Comparison of ENCODE assay signal across 22 cellular contexts in genomic region chr19:51351266-51351990, GRCh38. TPM values are rescaled to one million over a fixed set of nuclear protein-coding genes. Genes with fewer than 3 reads are reported as not detected.
DNase-seq lines count a peak whose midpoint lies in the region; ATAC-seq and TF ChIP-seq lines count a peak whose summit lies in the region.
"Had no signal": no experiment of that assay in that cellular context is flagged by ENCODE, and none has a peak within 500 bp of the region (broad histone marks: within the 10 kb centered on the region; RNA-seq: fewer than 3 reads in every experiment).

No MANE protein-coding gene starts in this region.

- peaks cover 5% of the 10 kb centered on the region; the same call in 1 of the 2 replicates for H3K9me3 ChIP-seq in AG04450 (ENCODE audit: control insufficient read depth, insufficient read depth, low read length)
- H3K9me3 ChIP-seq in mesodermal cell (ENCODE audit: control insufficient read depth, low read length) = no peaks in the 10 kb centered on the region
- H3K9me3 ChIP-seq: MG63, right atrium auricular region, testis had no signal

- H3K27ac ChIP-seq in AG04450 (ENCODE audit: low read depth, low read length) (peak overlapping the region; percentile 57), mesodermal cell (ENCODE audit: low read depth, low read length, severe bottlenecking) (peak overlapping the region; percentile 41)
- H3K27ac ChIP-seq: right atrium auricular region, testis had no signal

- ATAC-seq in GM19452 (IDR thresholded peaks at IDR 0.05; ENCODE audit: unreplicated experiment) = no peak

- H3K4me3 Mint-ChIP-seq in HFFc6 (no peak overlapping the region), chondrocyte (ENCODE audit: unreplicated experiment) (no peak overlapping the region)
- H3K4me3 Mint-ChIP-seq: activated CD4-positive, alpha-beta memory T cell treated with anti-CD3 and anti-CD28 coated beads for 36 hours; T-helper 1 cell treated with Interleukin-12 subunit alpha and Interleukin-12 subunit beta and Interleukin-4 antibody, amounts not matched to agents 30 μg/mL and 1 μg/mL, for 36 hours had no signal

- no peaks in the 10 kb centered on the region for H3K9me3 Mint-ChIP-seq in HFFc6
- no peaks in the 10 kb centered on the region for H3K9me3 Mint-ChIP-seq in chondrocyte (ENCODE audit: low read depth)
- H3K9me3 Mint-ChIP-seq: activated CD4-positive, alpha-beta memory T cell treated with anti-CD3 and anti-CD28 coated beads for 36 hours; T-helper 1 cell treated with Interleukin-12 subunit alpha and Interleukin-12 subunit beta and Interleukin-4 antibody, amounts not matched to agents 30 μg/mL and 1 μg/mL, for 36 hours had no signal

- no peak for DNase-seq in AG04450 (ENCODE audit: low read depth, low spot score)
- DNase-seq in HFFc6 = no peak
- no peak for DNase-seq in chondrocyte (ENCODE audit: low spot score)
- DNase-seq in GM13976 (ENCODE audit: low spot score) = no peak
- DNase-seq in putamen (ENCODE audit: low spot score) = no peak
- no peak for DNase-seq in HUDEP-2 (lab: John Stamatoyannopoulos, UW; ENCODE audit: unreplicated experiment in 76 of 76)
- DNase-seq: activated CD4-positive, alpha-beta memory T cell treated with anti-CD3 and anti-CD28 coated beads for 36 hours; COR-L47; dermis blood vessel endothelial cell; NCI-H1436; NCI-H748 treated with DMSO at 0.1 percent for 48 hours; nucleus accumbens; SIG-M5; testis had no signal

- H3K36me3 Mint-ChIP-seq in HFFc6 (ENCODE audit: low read depth) (peaks cover 30% of the 10 kb centered on the region), chondrocyte (ENCODE audit: low read depth) (peaks cover 15% of the 10 kb centered on the region)

- H3K27ac Mint-ChIP-seq in HFFc6 (peak overlapping the region; percentile 88), chondrocyte (ENCODE audit: unreplicated experiment) (peak overlapping the region; percentile 59)
- H3K27ac Mint-ChIP-seq: activated CD4-positive, alpha-beta memory T cell treated with anti-CD3 and anti-CD28 coated beads for 36 hours; T-helper 1 cell treated with Interleukin-12 subunit alpha and Interleukin-12 subunit beta and Interleukin-4 antibody, amounts not matched to agents 30 μg/mL and 1 μg/mL, for 36 hours had no signal

- H3K27me3 ChIP-seq in AG04450 (ENCODE audit: control insufficient read depth, insufficient read depth, low read length) = no peaks in the 10 kb centered on the region
- H3K27me3 ChIP-seq: MG63, right atrium auricular region, testis had no signal

- peaks cover 10% of the 10 kb centered on the region for H3K4me1 ChIP-seq in mesodermal cell (ENCODE audit: control insufficient read depth, insufficient read depth, low read length, poor library complexity, severe bottlenecking)
- H3K4me1 ChIP-seq: right atrium auricular region had no signal

- H3K27me3 Mint-ChIP-seq in HFFc6 (ENCODE audit: insufficient read depth) (peaks cover 3% of the 10 kb centered on the region; the same call in 1 of the 2 replicates), chondrocyte (ENCODE audit: low read depth) (no peaks in the 10 kb centered on the region)
- H3K27me3 Mint-ChIP-seq: activated CD4-positive, alpha-beta memory T cell treated with anti-CD3 and anti-CD28 coated beads for 36 hours had no signal

- no peak for TF ChIP-seq CTCF in AG04450 (IDR thresholded peaks at IDR 0.05; ENCODE audit: low read depth, low read length)
- no peak for TF ChIP-seq CTCF in HFFc6 (IDR thresholded peaks at IDR 0.05)
- no peak for TF ChIP-seq CTCF in chondrocyte (IDR thresholded peaks at IDR 0.05)
- no peak for TF ChIP-seq CTCF in GM13976 (IDR thresholded peaks at IDR 0.05; ENCODE audit: borderline replicate concordance, control extremely low read depth, extremely low read depth, insufficient read depth, missing control alignments)

- H3K36me3 ChIP-seq in mesodermal cell (ENCODE audit: control insufficient read depth, insufficient read depth, low read length) = peaks cover 6% of the 10 kb centered on the region

- CTCF ChIA-PET in AG04450 (lab: Charles Lee) = interaction anchor here (0.5 kb wide), 1 partner anchor 160 kb away, joined by 4 read pairs; no protein-coding TSS in a partner anchor

- H3K4me1 Mint-ChIP-seq in HFFc6 (ENCODE audit: low read depth) (peaks cover 24% of the 10 kb centered on the region), chondrocyte (ENCODE audit: low read depth) (peaks cover 7% of the 10 kb centered on the region)

- POLR2A ChIA-PET in AG04450 (lab: Yijun Ruan, JAX) = interaction anchor here (1.3 to 1.6 kb wide), 2 partner anchors 8 to 11 kb away, joined by 3 to 4 read pairs; no protein-coding TSS in a partner anchor

- 91 to 94% methylated on average over 11 of the region's 11 CpGs for WGBS in mesodermal cell (ENCODE audit: insufficient coverage in 2 of 2), 2 experiments

- in situ Hi-C loops in GM13976 (cut with MboI; ENCODE audit: low sequenced_read_pairs, unreplicated experiment) = no loop called here

- no peak overlapping the region for H3K4me3 ChIP-seq in AG04450 (ENCODE audit: low read depth, low read length)
- H3K4me3 ChIP-seq in mesodermal cell (ENCODE audit: extremely low read depth, insufficient read depth, low read length, poor library complexity, severe bottlenecking) = no peak overlapping the region
- H3K4me3 ChIP-seq: MG63, right atrium auricular region, testis had no signal

RNA-seq across cellular contexts. Expression of gene VSIG10L, which starts 9.5 kb away (rescaled TPM):
- 0.96 and 1.0 TPM in 2 replicates for polyA plus RNA-seq in AG04450 (2011; rRNA removed)
- 0.09 and 0.30 TPM in 2 replicates for polyA minus RNA-seq in AG04450 (2011; rRNA and poly(A)+ RNA removed)
- total RNA-seq in HFFc6 (2021; fragmentation: NEBNext Ultra II Directional; extraction: Animal tissue kit (Norgen Biotek cat#: 25700)) = 1 to 10 TPM in 2 of 6 experiments, under 1 TPM in 4; 0.79 to 1.6 (median 0.89) TPM
- 4.9 to 5.5 TPM (median 5.4 TPM) in 3 replicates for total RNA-seq in chondrocyte
- 7.1 TPM for polyA plus RNA-seq in mesodermal cell (2013, experiment 1 of 2)
- 6.4 TPM for polyA plus RNA-seq in mesodermal cell (2013, experiment 2 of 2)

RNA-seq across cellular contexts. Expression of gene ETFB, which starts 14.8 kb away (rescaled TPM):
- polyA plus RNA-seq in AG04450 (2011; rRNA removed) = 80.8 and 86.6 TPM in 2 replicates
- polyA minus RNA-seq in AG04450 (2011; rRNA and poly(A)+ RNA removed) = 80.8 and 91.3 TPM in 2 replicates
- total RNA-seq in HFFc6 (2021; fragmentation: NEBNext Ultra II Directional; extraction: Animal tissue kit (Norgen Biotek cat#: 25700)) = 100 to 1,000 TPM; 109 to 157 (median 132) TPM
- 43.7 to 56.6 TPM (median 49.6 TPM) in 3 replicates for total RNA-seq in chondrocyte
- 58.5 TPM for polyA plus RNA-seq in mesodermal cell (2013, experiment 1 of 2)
- polyA plus RNA-seq in mesodermal cell (2013, experiment 2 of 2) = 50.5 TPM

RNA-seq across cellular contexts. Expression of gene CLDND2, which starts 17.4 kb away (rescaled TPM):
- not detected in 2 replicates for polyA plus RNA-seq in AG04450 (2011; rRNA removed)
- not detected in 2 replicates for polyA minus RNA-seq in AG04450 (2011; rRNA and poly(A)+ RNA removed)
- total RNA-seq in HFFc6 (2021; fragmentation: NEBNext Ultra II Directional; extraction: Animal tissue kit (Norgen Biotek cat#: 25700)) = 1 to 10 TPM in 3 of 6 experiments, under 1 TPM in 3; 0.60 to 2.3 (median 0.94) TPM
- 1.5 TPM in 1 of 3 replicates, not detected in the others for total RNA-seq in chondrocyte
- 2.1 TPM for polyA plus RNA-seq in mesodermal cell (2013, experiment 1 of 2)
- 2.6 TPM for polyA plus RNA-seq in mesodermal cell (2013, experiment 2 of 2)
- total RNA-seq: dermis blood vessel endothelial cell, right atrium auricular region had no signal

RNA-seq across cellular contexts. Expression of gene NKG7, which starts 21.0 kb away (rescaled TPM):
- not detected in 2 replicates for polyA plus RNA-seq in AG04450 (2011; rRNA removed)
- not detected in 2 replicates for polyA minus RNA-seq in AG04450 (2011; rRNA and poly(A)+ RNA removed)
- not detected for total RNA-seq in HFFc6 (2021; fragmentation: NEBNext Ultra II Directional; extraction: Animal tissue kit (Norgen Biotek cat#: 25700))
- total RNA-seq in chondrocyte = not detected in 3 replicates
- polyA plus RNA-seq in mesodermal cell (2013, experiment 1 of 2) = not detected
- not detected for polyA plus RNA-seq in mesodermal cell (2013, experiment 2 of 2)
- total RNA-seq: dermis blood vessel endothelial cell, esophagus mucosa had no signal

RNA-seq across cellular contexts. Expression of gene LIM2, which starts 36.3 kb away (rescaled TPM):
- polyA plus RNA-seq in AG04450 (2011; rRNA removed) = not detected in 2 replicates
- polyA minus RNA-seq in AG04450 (2011; rRNA and poly(A)+ RNA removed) = not detected in 2 replicates
- total RNA-seq in HFFc6 (2021; fragmentation: NEBNext Ultra II Directional; extraction: Animal tissue kit (Norgen Biotek cat#: 25700)) = not detected
- not detected in 3 replicates for total RNA-seq in chondrocyte
- not detected for polyA plus RNA-seq in mesodermal cell (2013, experiment 1 of 2)
- polyA plus RNA-seq in mesodermal cell (2013, experiment 2 of 2) = not detected
- total RNA-seq: dermis blood vessel endothelial cell, esophagus mucosa, mucosa of gallbladder, right atrium auricular region had no signal
- polyA plus RNA-seq: adipose tissue had no signal
